In genomic region chr9:6758418-6759113, GRCh38 we compare ENCODE assay signal across 8 cellular contexts. TPM values are rescaled to one million over a fixed set of nuclear protein-coding genes. Genes with fewer than 3 reads are reported as not detected.
DNase-seq lines count a peak whose midpoint lies in the region; ATAC-seq and TF ChIP-seq lines count a peak whose summit lies in the region.

No MANE protein-coding gene starts in this region.

- peak overlapping the region; percentile 92 for H3K9ac ChIP-seq in SU-DHL-6 (ENCODE audit: low read length)

- H3K4me3 ChIP-seq in CD4-positive, alpha-beta memory T cell (ENCODE audit: low read length in 2 of 2): peak overlapping the region; percentile 66 to 82
- peak overlapping the region; percentile 97 for H3K4me3 ChIP-seq in SU-DHL-6 (ENCODE audit: insufficient read depth, low read length, poor library complexity, severe bottlenecking)
- peak overlapping the region; percentile 86 for H3K4me3 ChIP-seq in hepatocyte
- peak overlapping the region; percentile 87 for H3K4me3 ChIP-seq in retinal pigment epithelial cell (ENCODE audit: low read length)

- H3K79me2 ChIP-seq in SU-DHL-6 (ENCODE audit: insufficient read depth, low read length) (peaks cover 52% of the 10 kb centered on the region), hepatocyte (peaks cover 47% of the 10 kb centered on the region)

- H3K9me2 ChIP-seq in SU-DHL-6 (replicated peaks; ENCODE audit: insufficient read depth, low read length) (no peaks in the 10 kb centered on the region), hepatocyte (replicated peaks; ENCODE audit: insufficient read depth) (no peaks in the 10 kb centered on the region)

- CTCF ChIA-PET in CD4-positive, alpha-beta memory T cell (lab: Charles Lee; ENCODE audit: partially characterized antibody): no interaction called here

- H3K9me3 ChIP-seq in CD4-positive, alpha-beta memory T cell (ENCODE audit: control insufficient read depth in 1 of 2, low read length in 2 of 2): no peaks in the 10 kb centered on the region
- no peaks in the 10 kb centered on the region for H3K9me3 ChIP-seq in SU-DHL-6 (ENCODE audit: insufficient read depth, low read length)
- H3K9me3 ChIP-seq in hepatocyte (ENCODE audit: low read depth): no peaks in the 10 kb centered on the region

- ATAC-seq in HG03439 (IDR thresholded peaks at IDR 0.05; ENCODE audit: unreplicated experiment): peak; percentile 17

- H3K4me2 ChIP-seq in SU-DHL-6 (ENCODE audit: low read depth, low read length, poor library complexity, severe bottlenecking) (peak overlapping the region; percentile 90), hepatocyte (peak overlapping the region; percentile 88)

- peaks cover 0 to 4% (median 0%) of the 10 kb centered on the region in 8 donors for H3K9me3 Mint-ChIP-seq in CD4-positive, alpha-beta memory T cell

- H3K27ac Mint-ChIP-seq in CD4-positive, alpha-beta memory T cell: peak overlapping the region; percentile 92 to 98 (median 95)

- peaks cover 15% of the 10 kb centered on the region for H3F3A ChIP-seq in SU-DHL-6 (ENCODE audit: insufficient read depth)

- H3K4me3 Mint-ChIP-seq in CD4-positive, alpha-beta memory T cell: peak overlapping the region; percentile 89 to 99 (median 97)

- TF ChIP-seq POLR2A in GM19193 (IDR thresholded peaks at IDR 0.05; ENCODE audit: extremely low read depth, insufficient read depth, insufficient read length): peak; percentile 56

- peaks cover 27 to 59% (median 38%) of the 10 kb centered on the region in 4 donors for H3K4me1 Mint-ChIP-seq in CD4-positive, alpha-beta memory T cell

- no peaks in the 10 kb centered on the region for H3K36me3 ChIP-seq in CD4-positive, alpha-beta memory T cell (ENCODE audit: insufficient read depth, low read length)
- H3K36me3 ChIP-seq in SU-DHL-6 (ENCODE audit: low read length) (no peaks in the 10 kb centered on the region), hepatocyte (replicated peaks; ENCODE audit: insufficient read depth, low read depth) (no peaks in the 10 kb centered on the region)

- H4K20me1 ChIP-seq in SU-DHL-6 (ENCODE audit: low read depth, low read length) (no peaks in the 10 kb centered on the region), hepatocyte (ENCODE audit: insufficient read depth, poor library complexity, severe bottlenecking) (peaks cover 3% of the 10 kb centered on the region)

- intact Hi-C loops in CD4-positive, alpha-beta memory T cell (cut with micrococcal nuclease): loop anchor here (2.0 to 10.0 kb wide), 3 partner anchors 54 to 1216 kb away; no protein-coding TSS in a partner anchor

- no peaks in the 10 kb centered on the region for H3K27me3 Mint-ChIP-seq in CD4-positive, alpha-beta memory T cell

- POLR2A ChIA-PET in CD4-positive, alpha-beta memory T cell (lab: Charles Lee; ENCODE audit: partially characterized antibody): interaction anchor here (0.8 to 4.8 kb wide), 23 partner anchors 8 to 1966 kb away, joined by 3 to 112 read pairs (median 5); partner anchors contain the start of genes DMAC1, PLGRKT, RCL1 and UHRF2

- peak in 2 of 5 donors; percentile 70 to 81 for DNase-seq in CD4-positive, alpha-beta memory T cell
- peak; percentile 75 for DNase-seq in hepatocyte (ENCODE audit: low spot score)
- DNase-seq in retinal pigment epithelial cell (ENCODE audit: low read depth): no peak
- no peak for DNase-seq in A172 (ENCODE audit: low spot score)

- peak overlapping the region; percentile 80 for H2AFZ ChIP-seq in SU-DHL-6 (ENCODE audit: low read depth, low read length, severe bottlenecking)
- H2AFZ ChIP-seq in hepatocyte: peak overlapping the region; percentile 65

- H3K36me3 Mint-ChIP-seq in CD4-positive, alpha-beta memory T cell: peaks cover 6 to 19% of the 10 kb centered on the region in 2 donors

- H3K27me3 ChIP-seq in CD4-positive, alpha-beta memory T cell (ENCODE audit: insufficient read depth, low read length): no peaks in the 10 kb centered on the region
- no peaks in the 10 kb centered on the region for H3K27me3 ChIP-seq in SU-DHL-6 (ENCODE audit: low read length)
- H3K27me3 ChIP-seq in hepatocyte: no peaks in the 10 kb centered on the region

- WGBS in hepatocyte (ENCODE audit: low lambda C conversion rate, missing lambda C conversion rate): 2% methylated on average over 38 of the region's 52 CpGs

- peaks cover 28% of the 10 kb centered on the region for H3K4me1 ChIP-seq in CD4-positive, alpha-beta memory T cell (ENCODE audit: insufficient read depth, low read length)
- H3K4me1 ChIP-seq in hepatocyte (ENCODE audit: insufficient read depth): no peaks in the 10 kb centered on the region

- peak overlapping the region; percentile 92 for H3K27ac ChIP-seq in CD4-positive, alpha-beta memory T cell (ENCODE audit: low read depth, low read length)
- peak overlapping the region; percentile 79 for H3K27ac ChIP-seq in SU-DHL-6 (ENCODE audit: low read depth, low read length)
- H3K27ac ChIP-seq in angular gyrus (ENCODE audit: low read depth, low read length): peak overlapping the region; percentile 98
- H3K27ac ChIP-seq in hepatocyte: peak overlapping the region; percentile 96

- TF ChIP-seq CTCF in SU-DHL-6 (IDR thresholded peaks at IDR 0.05; ENCODE audit: insufficient read depth, low read length, poor library complexity, severe bottlenecking): no peak
- TF ChIP-seq CTCF in hepatocyte (IDR thresholded peaks at IDR 0.05; ENCODE audit: poor library complexity): no peak
- TF ChIP-seq CTCF in retinal pigment epithelial cell (conservative IDR thresholded peaks at IDR 0.05; ENCODE audit: low read depth, low read length): no peak

RNA-seq across cellular contexts. Expression of gene KDM4C, which starts 0.8 kb away (rescaled TPM):
- 10 to 100 TPM; 80.5 to 90.7 TPM for total RNA-seq in CD4-positive, alpha-beta memory T cell
- 10 to 100 TPM; 36.3 to 37.1 TPM for polyA plus RNA-seq in CD4-positive, alpha-beta memory T cell
- total RNA-seq in hepatocyte: 27.3 and 28.7 TPM in 2 replicates
- 16.1 and 16.2 TPM in 2 replicates for polyA plus RNA-seq in hepatocyte
- total RNA-seq in A172 (2014; rRNA removed; shearing (Covaris generic)): 10.7 and 11.9 TPM in 2 replicates
